Comparison of ENCODE assay signal across 9 cellular contexts in the genomic region with DNA sequence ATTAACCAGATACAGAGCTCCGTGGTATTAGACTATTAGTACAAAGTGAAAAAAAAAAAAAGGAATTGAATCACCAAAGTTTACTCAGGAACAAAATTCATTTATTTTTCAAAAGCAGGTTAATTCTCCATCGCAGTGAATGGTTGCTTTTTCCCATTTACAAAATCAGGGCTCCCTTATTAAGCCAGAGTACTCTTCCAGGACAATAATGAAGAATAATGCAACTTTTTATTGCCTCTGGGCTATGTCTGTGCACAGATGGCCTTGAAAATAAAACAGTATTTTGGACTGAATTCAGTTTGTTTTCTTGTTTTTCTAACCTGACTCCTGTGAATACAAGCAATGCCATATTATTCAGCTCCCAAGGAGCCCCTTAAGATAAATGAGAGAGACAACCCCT.
"Had no signal": no experiment of that assay in that cellular context is flagged by ENCODE, and none has a peak within 500 bp of the region (broad histone marks: within the 10 kb centered on the region; RNA-seq: fewer than 3 reads in every experiment).

No MANE protein-coding gene starts in this region.

- ATAC-seq: HCT116, K562 had no signal

- DNase-seq: GM23248, GOT3, H7, HFFc6, IMR-90, KG1 had no signal

- FAIRE-seq: HTR-8/SVneo, K562 had no signal
